21 cellular contexts compared by ENCODE assay signal in genomic region chr2:28955492-28955891, GRCh38. TPM values are rescaled to one million over a fixed set of nuclear protein-coding genes. Genes with fewer than 3 reads are reported as not detected.
DNase-seq lines count a peak whose midpoint lies in the region; ATAC-seq, FAIRE-seq and TF ChIP-seq lines count a peak whose summit lies in the region.
"Had no signal": no experiment of that assay in that cellular context is flagged by ENCODE, and none has a peak within 500 bp of the region (broad histone marks: within the 10 kb centered on the region; RNA-seq: fewer than 3 reads in every experiment).

No MANE protein-coding gene starts in this region.

- no peaks in the 10 kb centered on the region for H3K23me2 ChIP-seq in H1 (ENCODE audit: low read depth, low read length)

- 81% methylated on average over 5 of the region's 5 CpGs; no CpG with 5 or more reads in 1 of the 2 experiments for WGBS in H1 (ENCODE audit: extremely low coverage in 1 of 2, insufficient coverage in 1 of 2, insufficient read length in 1 of 2, insufficient replicate concordance in 2 of 2, low coverage in 1 of 2, low lambda C conversion rate in 2 of 2, missing lambda C conversion rate in 1 of 2), 2 experiments
- no CpG with 5 or more reads among the region's 5 CpGs for WGBS in mesendoderm (ENCODE audit: extremely low coverage, insufficient coverage, low lambda C conversion rate)

- H3K9ac ChIP-seq in Karpas-422 (ENCODE audit: low read length) (no peak overlapping the region), H1 (replicated peaks in 1 of 4; ENCODE audit: extremely low read depth in 1 of 4, low read depth in 3 of 4, low read length in 3 of 4) (no peak overlapping the region), mesendoderm (ENCODE audit: low read length) (no peak overlapping the region)

- no peak overlapping the region for H3K4me2 ChIP-seq in GM23338
- H3K4me2 ChIP-seq in Karpas-422 (ENCODE audit: low read depth, low read length, poor library complexity, severe bottlenecking) = peak overlapping the region; percentile 55
- 0 out of 4 replicates have a peak overlapping the region, but pooled peaks of 1 of the 2 experiments have one; percentile 8 for H3K4me2 ChIP-seq in H1 (ENCODE audit: insufficient read depth in 1 of 2, low read depth in 2 of 2, low read length in 2 of 2)
- H3K4me2 ChIP-seq in mesendoderm (ENCODE audit: low read length) = no peak overlapping the region

- H4K5ac ChIP-seq in H1 (ENCODE audit: insufficient read length, low read depth, low read length) (no peak overlapping the region), mesendoderm (ENCODE audit: low read length) (no peak overlapping the region)

- peaks cover under 1% of the 10 kb centered on the region; the same call in 2 of the 3 replicates for H3K36me3 Mint-ChIP-seq in GM23338 (ENCODE audit: low read depth)

- CTCF ChIA-PET in H1 (lab: Charles Lee; ENCODE audit: partially characterized antibody) = interaction anchor here (0.6 to 1.9 kb wide), 9 partner anchors 18 to 272 kb away, joined by 3 to 7 read pairs (median 4); no protein-coding TSS in a partner anchor

- H3K4ac ChIP-seq in H1 (replicated peaks; ENCODE audit: insufficient read length, low read depth, low read length) = no peak overlapping the region
- no peak overlapping the region for H3K4ac ChIP-seq in mesendoderm (ENCODE audit: low read depth, low read length)

- FAIRE-seq in H1 (lab: Jason Lieb, UNC) = no peak
- FAIRE-seq: HTR-8/SVneo had no signal

- peaks cover 9% of the 10 kb centered on the region for H3K27me3 Mint-ChIP-seq in GM23338 (ENCODE audit: insufficient read depth, low read depth, poor library complexity)

- no peaks in the 10 kb centered on the region for H3K9me3 Mint-ChIP-seq in GM23338

- H3K79me1 ChIP-seq in H1 (ENCODE audit: low read depth, low read length) (no peaks in the 10 kb centered on the region), mesendoderm (ENCODE audit: low read length) (no peaks in the 10 kb centered on the region)

- peaks cover 25% of the 10 kb centered on the region for H3K4me1 ChIP-seq in GM23338 (ENCODE audit: insufficient read depth)
- peaks cover 18% of the 10 kb centered on the region for H3K4me1 ChIP-seq in Karpas-422 (ENCODE audit: low read length)
- H3K4me1 ChIP-seq in H1 (replicated peaks in 1 of 4; ENCODE audit: control insufficient read depth in 3 of 4, insufficient read depth in 4 of 4, low read length in 3 of 4) = peaks cover 4 to 10% (median 7%) of the 10 kb centered on the region in 4 experiments; a peak in 6 of 7 replicates
- H3K4me1 ChIP-seq in mesendoderm (ENCODE audit: control insufficient read depth, low read depth, low read length) = no peaks in the 10 kb centered on the region
- H3K4me1 ChIP-seq: SJCRH30 had no signal

- H2BK20ac ChIP-seq in H1 (ENCODE audit: low read length) = no peak overlapping the region

- H2AK5ac ChIP-seq in H1 (ENCODE audit: low read depth, low read length) = no peak overlapping the region
- H2AK5ac ChIP-seq in mesendoderm (ENCODE audit: low read length) = no peak overlapping the region

- H2BK120ac ChIP-seq in H1 (replicated peaks; ENCODE audit: low read depth, low read length) = no peak overlapping the region
- H2BK120ac ChIP-seq in mesendoderm (ENCODE audit: low read depth, low read length) = no peak overlapping the region

- no peaks in the 10 kb centered on the region for H3K79me2 ChIP-seq in GM23338 (replicated peaks; ENCODE audit: insufficient read depth)
- H3K79me2 ChIP-seq in Karpas-422 (ENCODE audit: low read length) = no peaks in the 10 kb centered on the region
- H3K79me2 ChIP-seq in H1 (ENCODE audit: control insufficient read depth in 1 of 2, insufficient read depth in 2 of 2, low read length in 2 of 2) = no peaks in the 10 kb centered on the region
- H3K79me2 ChIP-seq in mesendoderm (ENCODE audit: control insufficient read depth, insufficient read depth, low read length) = no peaks in the 10 kb centered on the region

- H3K18ac ChIP-seq in H1 (ENCODE audit: extremely low read depth, low read length) = no peak overlapping the region
- H3K18ac ChIP-seq in mesendoderm (ENCODE audit: low read length) = no peak overlapping the region

- H4K8ac ChIP-seq in H1 (ENCODE audit: extremely low read depth, insufficient read depth, low read length) (no peak overlapping the region), mesendoderm (ENCODE audit: low read depth, low read length) (no peak overlapping the region)

- 0 out of 2 replicates have a peak, but pooled peaks cover 4% of the 10 kb centered on the region for H3F3A ChIP-seq in GM23338 (replicated peaks; ENCODE audit: low read depth)

- H3K4me1 Mint-ChIP-seq in GM23338 = peaks cover 34% of the 10 kb centered on the region

- H2AFZ ChIP-seq in GM23338 (peak overlapping the region; percentile 67; the same call in 1 of the 2 replicates), Karpas-422 (ENCODE audit: low read length) (no peak overlapping the region), H1 (ENCODE audit: low read length) (peak overlapping the region; percentile 79; the same call in 1 of the 2 replicates)

- no peak for TF ChIP-seq POLR2A in H1 (IDR thresholded peaks at IDR 0.05; ENCODE audit: control extremely low read depth in 1 of 2, low read depth in 2 of 2, low read length in 2 of 2)

- no peak overlapping the region for H3K4me3 Mint-ChIP-seq in GM23338

- TF ChIP-seq EP300 in H1 (IDR thresholded peaks at IDR 0.05; ENCODE audit: borderline replicate concordance in 1 of 2, low read depth in 2 of 2, low read length in 2 of 2) = no peak

- H3K23ac ChIP-seq in H1 (ENCODE audit: insufficient read length) (no peak overlapping the region), mesendoderm (ENCODE audit: low read length) (no peak overlapping the region)

- no peak overlapping the region for H3K27ac Mint-ChIP-seq in GM23338

- H3K27me3 ChIP-seq in GM23338 (ENCODE audit: insufficient read depth) = no peaks in the 10 kb centered on the region
- no peaks in the 10 kb centered on the region for H3K27me3 ChIP-seq in Karpas-422 (ENCODE audit: low read length)
- no peaks in the 10 kb centered on the region for H3K27me3 ChIP-seq in H1 (replicated peaks in 1 of 4; ENCODE audit: control insufficient read depth in 3 of 4, extremely low read depth in 1 of 4, insufficient read depth in 3 of 4, low read length in 3 of 4)
- no peaks in the 10 kb centered on the region for H3K27me3 ChIP-seq in mesendoderm (ENCODE audit: insufficient read depth, low read length, poor library complexity)
- H3K27me3 ChIP-seq: SJCRH30 had no signal

- H3K9me3 ChIP-seq in Karpas-422 (ENCODE audit: low read length) (no peaks in the 10 kb centered on the region), H1 (ENCODE audit: insufficient read depth in 2 of 2, low read depth in 1 of 2, low read length in 1 of 2) (no peaks in the 10 kb centered on the region)
- H3K9me3 ChIP-seq: Caco-2, SJCRH30 had no signal

- H3K14ac ChIP-seq in H1 (ENCODE audit: insufficient read length) = no peak overlapping the region

- DNase-seq in GM23338 (ENCODE audit: low spot score) (peak; percentile 53), Karpas-422 (no peak), H1 (ENCODE audit: low read depth in 1 of 2, low spot score in 2 of 2) (no peak), mesendoderm (peak; percentile 57), DMS79 treated with DMSO at 0.1 percent for 48 hours (lab: John Stamatoyannopoulos, UW) (no peak), T1000 (lab: John Stamatoyannopoulos, UW) (no peak)
- DNase-seq: ACHN; Caco-2; DMS153; EL; HCEC 1CT; KBM-7; NCI-H1417 treated with DMSO at 0.1 percent for 48 hours; NCI-H2081; NCI-H345; NCI-H526 treated with DMSO at 0.1 percent for 48 hours; NK-92 treated with Interleukin-12 subunit alpha and Interleukin-12 subunit beta, amount 100 ng/mL, for 24 hours; SJCRH30 had no signal

- H2BK15ac ChIP-seq in H1 (ENCODE audit: low read length) (no peak overlapping the region), mesendoderm (replicated peaks; ENCODE audit: low read depth) (no peak overlapping the region)

- H3K9me2 ChIP-seq in GM23338 (ENCODE audit: insufficient read depth) (no peaks in the 10 kb centered on the region), Karpas-422 (replicated peaks; ENCODE audit: insufficient read depth, low read length) (no peaks in the 10 kb centered on the region)

- no peak overlapping the region for H3K4me3 ChIP-seq in GM23338
- no peak overlapping the region for H3K4me3 ChIP-seq in Karpas-422 (ENCODE audit: low read length)
- no peak overlapping the region for H3K4me3 ChIP-seq in H1 (ENCODE audit: extremely low read depth in 1 of 4, insufficient read depth in 2 of 4, low read depth in 3 of 4, low read length in 4 of 4)
- H3K4me3 ChIP-seq in mesendoderm (ENCODE audit: low read length) = no peak overlapping the region
- H3K4me3 ChIP-seq: SJCRH30 had no signal

- H4K20me1 ChIP-seq in GM23338 (replicated peaks; ENCODE audit: insufficient read depth) (0 out of 2 replicates have a peak, but pooled peaks cover 10% of the 10 kb centered on the region), Karpas-422 (ENCODE audit: insufficient read depth, low read depth, low read length) (peaks cover 14% of the 10 kb centered on the region), H1 (replicated peaks in 1 of 2; ENCODE audit: control insufficient read depth in 1 of 2, insufficient read depth in 2 of 2, low read length in 2 of 2) (peaks cover 0 to 3% of the 10 kb centered on the region in 2 experiments)

- no peak for TF ChIP-seq CTCF in GM23338 (conservative IDR thresholded peaks at IDR 0.05; ENCODE audit: low read depth in 2 of 2)
- no peak for TF ChIP-seq CTCF in H1 (IDR thresholded peaks at IDR 0.05; ENCODE audit: control extremely low read depth in 1 of 3, insufficient read depth in 1 of 3, low read depth in 1 of 3, low read length in 3 of 3)

- peak overlapping the region; percentile 22 for H4K91ac ChIP-seq in H1 (replicated peaks; ENCODE audit: insufficient read length, low read length)

- POLR2A ChIA-PET in H1 (lab: Charles Lee; ENCODE audit: partially characterized antibody) = interaction anchor here (0.6 to 1.1 kb wide), 2 partner anchors 1008 to 1233 kb away, joined by 3 read pairs; no protein-coding TSS in a partner anchor

- TF ChIP-seq RAD21 in H1 (IDR thresholded peaks at IDR 0.05 in 1 of 2, conservative IDR thresholded peaks at IDR 0.05 in 1 of 2; ENCODE audit: low read depth in 2 of 2, low read length in 2 of 2) = no peak

- H2BK5ac ChIP-seq in H1 (ENCODE audit: low read depth, low read length) (0 out of 2 replicates have a peak overlapping the region, but pooled peaks have one; percentile 61), mesendoderm (ENCODE audit: low read length) (no peak overlapping the region)

- H3K27ac ChIP-seq in GM23338 (ENCODE audit: low read depth) (peak overlapping the region; percentile 85), Karpas-422 (ENCODE audit: low read length) (no peak overlapping the region), H1 (ENCODE audit: low read depth, low read length) (no peak overlapping the region), mesendoderm (ENCODE audit: low read depth, low read length) (no peak overlapping the region)
- H3K27ac ChIP-seq: HL-60, SJCRH30 had no signal

- H3K36me3 ChIP-seq in GM23338 (ENCODE audit: insufficient read depth) (no peaks in the 10 kb centered on the region), Karpas-422 (ENCODE audit: insufficient read depth, low read length) (no peaks in the 10 kb centered on the region), H1 (ENCODE audit: control insufficient read depth in 2 of 4, insufficient read depth in 4 of 4, low read length in 3 of 4) (no peaks in the 10 kb centered on the region), mesendoderm (ENCODE audit: control insufficient read depth, insufficient read depth, low read length) (no peaks in the 10 kb centered on the region)
- H3K36me3 ChIP-seq: SJCRH30 had no signal

- H3K56ac ChIP-seq in H1 (replicated peaks; ENCODE audit: insufficient read length, low read depth, low read length) (no peak overlapping the region), mesendoderm (ENCODE audit: low read length) (no peak overlapping the region)

- ATAC-seq in GM23338 (peak; percentile 50), GM19395 (IDR thresholded peaks at IDR 0.05; ENCODE audit: unreplicated experiment) (no peak)

- no peak overlapping the region for H2BK12ac ChIP-seq in H1 (ENCODE audit: low read depth, low read length)

RNA-seq across cellular contexts. Expression of gene TOGARAM2, which starts 25.6 kb away (rescaled TPM):
- total RNA-seq in GM23338 (2014; rRNA removed; shearing (Covaris generic)) = 0.47 and 1.8 TPM in 2 replicates
- polyA plus RNA-seq in GM23338 (2016; fragmentation: Nextera tagmentation; extraction: Ambion mirVana) (1.8 and 2.4 TPM in 2 replicates), H1 (2011; rRNA removed) (0.42 and 0.63 TPM in 2 replicates)
- not detected in 2 replicates for total RNA-seq in Karpas-422 (2014; rRNA removed; shearing (Covaris generic); ENCODE audit: low replicate concordance)
- 0.59 and 1.4 TPM in 2 replicates for total RNA-seq in H1 (2021; fragmentation: NEBNext Ultra II Directional; extraction: Animal tissue kit (Norgen Biotek cat#: 25700))
- 0.67 TPM for polyA plus RNA-seq in H1 (2011; cell fraction: cytosol; rRNA removed)
- 2.0 TPM for polyA plus RNA-seq in H1 (2011; cell fraction: nucleus; rRNA removed)
- polyA plus RNA-seq in H1 (2012, experiment 1 of 2) = 0.48 to 0.59 TPM (median 0.49 TPM) in 4 replicates
- 0.37 TPM for polyA plus RNA-seq in H1 (2012, experiment 2 of 2)
- 0.28 TPM for polyA plus RNA-seq in H1 (2013, experiment 1 of 2)
- polyA plus RNA-seq in H1 (2013, experiment 2 of 2) = 0.40 TPM
- 0.16 and 0.41 TPM in 2 replicates for polyA minus RNA-seq in H1 (2011; rRNA and poly(A)+ RNA removed)
- 0.66 TPM for polyA minus RNA-seq in H1 (2011; cell fraction: cytosol; rRNA and poly(A)+ RNA removed)
- 0.90 TPM for polyA minus RNA-seq in H1 (2011; cell fraction: nucleus; rRNA and poly(A)+ RNA removed)
- polyA plus RNA-seq in mesendoderm (2013, experiment 1 of 2) = 0.17 TPM
- 0.24 TPM for polyA plus RNA-seq in mesendoderm (2013, experiment 2 of 2)

Comparison
In these comparisons a context has a peak if more than half of its experiments do, and no peak if none do; other contexts are left out.
1. DNase-seq: peak in GM23338 (single experiment) and mesendoderm (single experiment); none in Karpas-422 (single experiment), H1 (0 of 2), DMS79 treated with DMSO at 0.1 percent for 48 hours (single experiment) and T1000 (single experiment).